Comparison of ENCODE assay signal across 11 cellular contexts in genomic region chr1:87044840-87045239, GRCh38.
DNase-seq lines count a peak whose midpoint lies in the region; ATAC-seq and TF ChIP-seq lines count a peak whose summit lies in the region.
"Had no signal": no experiment of that assay in that cellular context is flagged by ENCODE, and none has a peak within 500 bp of the region (broad histone marks: within the 10 kb centered on the region; RNA-seq: fewer than 3 reads in every experiment).

No MANE protein-coding gene starts in this region.

- no peaks in the 10 kb centered on the region for H3K27me3 ChIP-seq in CD8-positive, alpha-beta T cell (ENCODE audit: insufficient read depth, low read length)
- H3K27me3 ChIP-seq in testis: no peaks in the 10 kb centered on the region
- H3K27me3 ChIP-seq: SJCRH30 had no signal

- no peaks in the 10 kb centered on the region for H3K36me3 ChIP-seq in CD8-positive, alpha-beta T cell (ENCODE audit: insufficient read depth, low read length)
- H3K36me3 ChIP-seq in testis (ENCODE audit: low read depth, missing control alignments): no peaks in the 10 kb centered on the region

- peak overlapping the region; percentile 91 for H3K27ac Mint-ChIP-seq in CD8-positive, alpha-beta T cell
- peak overlapping the region; percentile 82 for H3K27ac Mint-ChIP-seq in activated CD4-positive, alpha-beta memory T cell treated with anti-CD3 and anti-CD28 coated beads for 36 hours
- no peak overlapping the region for H3K27ac Mint-ChIP-seq in endothelial cell (ENCODE audit: unreplicated experiment)

- H3K4me3 ChIP-seq in CD8-positive, alpha-beta T cell (ENCODE audit: low read depth, low read length): peak overlapping the region; percentile 14
- H3K4me3 ChIP-seq in testis: no peak overlapping the region
- H3K4me3 ChIP-seq: SJCRH30 had no signal

- TF ChIP-seq CTCF in CD8-positive, alpha-beta T cell (IDR thresholded peaks at IDR 0.05): no peak
- TF ChIP-seq CTCF in endothelial cell (IDR thresholded peaks at IDR 0.05; ENCODE audit: unreplicated experiment) (no peak), testis (IDR thresholded peaks at IDR 0.05) (no peak)

- peaks cover 52% of the 10 kb centered on the region for H3K4me1 Mint-ChIP-seq in CD8-positive, alpha-beta T cell (ENCODE audit: low read depth)
- peaks cover 41% of the 10 kb centered on the region for H3K4me1 Mint-ChIP-seq in activated CD4-positive, alpha-beta memory T cell treated with anti-CD3 and anti-CD28 coated beads for 36 hours (ENCODE audit: low read depth)
- H3K4me1 Mint-ChIP-seq in endothelial cell (ENCODE audit: unreplicated experiment): no peaks in the 10 kb centered on the region

- intact Hi-C loops in CD8-positive, alpha-beta T cell (cut with DNase I, micrococcal nuclease): loop anchor here (1.0 to 10.0 kb wide), 4 partner anchors 128 to 340 kb away; partner anchors contain the start of genes HS2ST1 (in 1 of the 2), SELENOF (in 1 of the 2) and SH3GLB1 (in 1 of the 2)
- intact Hi-C loops in activated CD4-positive, alpha-beta memory T cell treated with anti-CD3 and anti-CD28 coated beads for 36 hours (cut with micrococcal nuclease): loop anchor here (1.0 to 10.0 kb wide), 5 partner anchors 33 to 650 kb away; partner anchors contain the start of genes HS2ST1, ODF2L, SELENOF and SH3GLB1
- intact Hi-C loops in testis (cut with DNase I; ENCODE audit: low total_unique reads): no loop called here

- H3K36me3 Mint-ChIP-seq in CD8-positive, alpha-beta T cell: peaks cover 12% of the 10 kb centered on the region
- peaks cover 15% of the 10 kb centered on the region for H3K36me3 Mint-ChIP-seq in activated CD4-positive, alpha-beta memory T cell treated with anti-CD3 and anti-CD28 coated beads for 36 hours
- H3K36me3 Mint-ChIP-seq in endothelial cell (ENCODE audit: low read depth, unreplicated experiment): no peaks in the 10 kb centered on the region

- no peaks in the 10 kb centered on the region for H3K9me3 ChIP-seq in CD8-positive, alpha-beta T cell (ENCODE audit: low read length)
- no peaks in the 10 kb centered on the region for H3K9me3 ChIP-seq in testis

- POLR2A ChIA-PET in CD8-positive, alpha-beta T cell (lab: Charles Lee): no interaction called here
- POLR2A ChIA-PET in activated CD4-positive, alpha-beta memory T cell treated with anti-CD3 and anti-CD28 coated beads for 36 hours (lab: Charles Lee): interaction anchor here (1.1 to 2.1 kb wide), 4 partner anchors 23 to 340 kb away, joined by 3 to 11 read pairs (median 6); partner anchors contain the start of genes HS2ST1, SELENOF and SH3GLB1

- TF ChIP-seq POLR2A in testis (IDR thresholded peaks at IDR 0.05): no peak

- H3K4me1 ChIP-seq in CD8-positive, alpha-beta T cell (ENCODE audit: insufficient read depth, low read length): peaks cover 21% of the 10 kb centered on the region
- H3K4me1 ChIP-seq in testis: no peaks in the 10 kb centered on the region
- H3K4me1 ChIP-seq: SJCRH30 had no signal

- CTCF ChIA-PET in CD8-positive, alpha-beta T cell (lab: Charles Lee): interaction anchor here (0.6 to 1.7 kb wide), 3 partner anchors 11 to 211 kb away, joined by 3 to 4 read pairs (median 3); no protein-coding TSS in a partner anchor
- CTCF ChIA-PET in activated CD4-positive, alpha-beta memory T cell treated with anti-CD3 and anti-CD28 coated beads for 36 hours (lab: Charles Lee): interaction anchor here (0.7 to 2.2 kb wide), 2 partner anchors 40 to 1640 kb away, joined by 4 to 8 read pairs; no protein-coding TSS in a partner anchor

- 90 to 95% methylated on average over 5 of the region's 5 CpGs for WGBS in testis, 2 donors

- H3K27ac ChIP-seq in CD8-positive, alpha-beta T cell (ENCODE audit: low read depth, low read length): peak overlapping the region; percentile 43
- H3K27ac ChIP-seq in testis: no peak overlapping the region
- H3K27ac ChIP-seq: SJCRH30 had no signal

- peak overlapping the region; percentile 35 for H3K4me3 Mint-ChIP-seq in CD8-positive, alpha-beta T cell
- H3K4me3 Mint-ChIP-seq in activated CD4-positive, alpha-beta memory T cell treated with anti-CD3 and anti-CD28 coated beads for 36 hours: peak overlapping the region; percentile 36
- no peak overlapping the region for H3K4me3 Mint-ChIP-seq in endothelial cell (ENCODE audit: unreplicated experiment)

- no peaks in the 10 kb centered on the region for H3K27me3 Mint-ChIP-seq in CD8-positive, alpha-beta T cell (ENCODE audit: low read depth)
- no peaks in the 10 kb centered on the region for H3K27me3 Mint-ChIP-seq in activated CD4-positive, alpha-beta memory T cell treated with anti-CD3 and anti-CD28 coated beads for 36 hours
- H3K27me3 Mint-ChIP-seq in endothelial cell (ENCODE audit: unreplicated experiment): no peaks in the 10 kb centered on the region

- DNase-seq in CD8-positive, alpha-beta T cell: peak in 4 of 7 experiments; percentile 9 to 63 (median 25)
- peak; percentile 30 for DNase-seq in activated CD4-positive, alpha-beta memory T cell treated with anti-CD3 and anti-CD28 coated beads for 36 hours
- no peak for DNase-seq in COLO668 (lab: John Stamatoyannopoulos, UW; ENCODE audit: unreplicated experiment)
- DNase-seq in endothelial cell (ENCODE audit: low spot score): no peak
- DNase-seq in testis: no peak
- no peak for DNase-seq in LoVo (ENCODE audit: low spot score)
- DNase-seq: GOT3, NCI-H1048, SJCRH30 had no signal

- ATAC-seq in CD8-positive, alpha-beta T cell: peak; percentile 77
- ATAC-seq in GM19025 (IDR thresholded peaks at IDR 0.05; ENCODE audit: low read depth, unreplicated experiment): peak; percentile 39
- ATAC-seq in HG03060 (IDR thresholded peaks at IDR 0.05; ENCODE audit: low read depth, unreplicated experiment): peak; percentile 39

- peaks cover 7% of the 10 kb centered on the region for H3K9me3 Mint-ChIP-seq in CD8-positive, alpha-beta T cell
- H3K9me3 Mint-ChIP-seq in activated CD4-positive, alpha-beta memory T cell treated with anti-CD3 and anti-CD28 coated beads for 36 hours: peaks cover 16% of the 10 kb centered on the region
- no peaks in the 10 kb centered on the region for H3K9me3 Mint-ChIP-seq in endothelial cell (ENCODE audit: unreplicated experiment)

Comparison
In these comparisons a context has a peak if more than half of its experiments do, and no peak if none do; other contexts are left out.
1. DNase-seq: peak in CD8-positive, alpha-beta T cell (4 of 7) and activated CD4-positive, alpha-beta memory T cell treated with anti-CD3 and anti-CD28 coated beads for 36 hours (single experiment); none in COLO668 (single experiment), endothelial cell (single experiment), testis (single experiment) and LoVo (single experiment).
2. Peak in every context shown above with its lines, with median percentiles within 50 percentile points of each other: ATAC-seq.